ENCODE assay signal across 8 cellular contexts in genomic region chr6:26607434-26608230, GRCh38. TPM values are rescaled to one million over a fixed set of nuclear protein-coding genes. Genes with fewer than 3 reads are reported as not detected.
DNase-seq lines count a peak whose midpoint lies in the region; ATAC-seq and TF ChIP-seq lines count a peak whose summit lies in the region.

No MANE protein-coding gene starts in this region.

- H3K4me1 ChIP-seq in A673 (ENCODE audit: insufficient read depth, low read length, poor library complexity, severe bottlenecking) (no peaks in the 10 kb centered on the region), testis (no peaks in the 10 kb centered on the region)
- H3K4me1 ChIP-seq in effector memory CD4-positive, alpha-beta T cell (ENCODE audit: control insufficient read depth, insufficient read depth, low read length, poor library complexity, severe bottlenecking): peaks cover 3% of the 10 kb centered on the region

- peak; percentile 75 for DNase-seq in A673 (ENCODE audit: low spot score)
- DNase-seq in GM13976 (ENCODE audit: low spot score): peak; percentile 72
- DNase-seq in NCI-H69 (lab: John Stamatoyannopoulos, UW): peak; percentile 82
- DNase-seq in activated CD4-positive, alpha-beta T cell treated with anti-CD3 and anti-CD28 coated beads, Interleukin-2, amount 50 U/mL, for 1 hour: peak; percentile 54
- DNase-seq in effector memory CD4-positive, alpha-beta T cell: peak in 2 of 3 donors; percentile 34 to 40
- DNase-seq in midbrain (lab: John Stamatoyannopoulos, UW): peak; percentile 52
- peak; percentile 75 for DNase-seq in testis

- WGBS in testis, 2 donors: 52 to 59% methylated on average over 7 of the region's 7 CpGs

- no TSS peak for BruUV-seq in A673 (replicated peaks; lab: Mats Ljungman, UMichigan)

- peak; percentile 53 for ATAC-seq in HG03432 (IDR thresholded peaks at IDR 0.05; ENCODE audit: unreplicated experiment)

- peaks cover 2% of the 10 kb centered on the region for H3K27me3 ChIP-seq in A673 (replicated peaks; ENCODE audit: insufficient read depth, low read depth, low read length, poor library complexity)
- H3K27me3 ChIP-seq in effector memory CD4-positive, alpha-beta T cell (replicated peaks; ENCODE audit: control insufficient read depth, insufficient read depth, low read length, poor library complexity, severe bottlenecking): no peaks in the 10 kb centered on the region
- H3K27me3 ChIP-seq in testis: no peaks in the 10 kb centered on the region

- CTCF ChIA-PET in A673 (lab: Charles Lee): no interaction called here

- H3K4me3 ChIP-seq in A673 (ENCODE audit: low read depth, low read length, poor library complexity, severe bottlenecking) (peak overlapping the region; percentile 25), testis (no peak overlapping the region)
- peak overlapping the region; percentile 23 for H3K4me3 ChIP-seq in effector memory CD4-positive, alpha-beta T cell (ENCODE audit: insufficient read depth, low read depth, low read length, poor library complexity, severe bottlenecking)

- H3K27ac ChIP-seq in A673 (ENCODE audit: low read depth, low read length, poor library complexity, severe bottlenecking) (no peak overlapping the region), testis (no peak overlapping the region)
- H3K27ac ChIP-seq in effector memory CD4-positive, alpha-beta T cell (ENCODE audit: insufficient read depth, low read length, poor library complexity, severe bottlenecking): no peak overlapping the region

- H3K36me3 ChIP-seq in A673 (ENCODE audit: insufficient read depth, low read length, poor library complexity, severe bottlenecking) (no peaks in the 10 kb centered on the region), testis (ENCODE audit: low read depth, missing control alignments) (no peaks in the 10 kb centered on the region)
- H3K36me3 ChIP-seq in effector memory CD4-positive, alpha-beta T cell (ENCODE audit: control insufficient read depth, insufficient read depth, low read length): no peaks in the 10 kb centered on the region

- TF ChIP-seq CTCF in A673 (conservative IDR thresholded peaks at IDR 0.05; ENCODE audit: low read depth, low read length) (peak; percentile 82), GM13976 (IDR thresholded peaks at IDR 0.05; ENCODE audit: borderline replicate concordance, control extremely low read depth, extremely low read depth, insufficient read depth, missing control alignments) (peak; percentile 61), testis (IDR thresholded peaks at IDR 0.05) (peak; percentile 12 to 54 (median 29))

- in situ Hi-C loops in GM13976 (cut with MboI; ENCODE audit: low sequenced_read_pairs, unreplicated experiment): no loop called here

- intact Hi-C loops in A673 (cut with micrococcal nuclease; ENCODE audit: unreplicated experiment): loop anchor here (1.0 kb wide), 1 partner anchor 472 kb away; no protein-coding TSS in a partner anchor
- intact Hi-C loops in testis (cut with DNase I; ENCODE audit: low total_unique reads): no loop called here

- H3K9me3 ChIP-seq in A673 (ENCODE audit: low read depth, low read length, poor library complexity, severe bottlenecking): no peaks in the 10 kb centered on the region
- no peaks in the 10 kb centered on the region for H3K9me3 ChIP-seq in effector memory CD4-positive, alpha-beta T cell (ENCODE audit: control insufficient read depth, low read length)
- no peaks in the 10 kb centered on the region for H3K9me3 ChIP-seq in testis

- TF ChIP-seq POLR2A in testis (IDR thresholded peaks at IDR 0.05): no peak

- POLR2A ChIA-PET in A673 (lab: Charles Lee; ENCODE audit: low non-redundant PET): no interaction called here

RNA-seq across cellular contexts. Expression of gene ABT1, which starts 10.9 kb away (rescaled TPM):
- 17.4 and 18.1 TPM in 2 replicates for total RNA-seq in A673 (2021)
- total RNA-seq in testis: 10 to 100 TPM; 18.9 to 23.6 TPM
- 17.0 TPM for polyA plus RNA-seq in testis (ENCODE audit: insufficient read depth, low read depth, low replicate concordance)

RNA-seq across cellular contexts. Expression of gene ZNF322, which starts 51.9 kb away (rescaled TPM):
- total RNA-seq in A673 (2021): 18.1 and 21.5 TPM in 2 replicates
- total RNA-seq in testis: 10 to 100 TPM; 28.9 to 36.5 TPM
- 16.3 TPM for polyA plus RNA-seq in testis (ENCODE audit: insufficient read depth, low read depth, low replicate concordance)

Comparison
In these comparisons a context has a peak if more than half of its experiments do, and no peak if none do; other contexts are left out.
1. H3K4me3 ChIP-seq: peak in A673 (single experiment) and effector memory CD4-positive, alpha-beta T cell (single experiment); none in testis (0 of 2).
2. CTCF ChIP-seq: peak in every context shown above with its lines; median percentile 82 in A673; 61 in GM13976; 29 in testis.
3. Peak in every context shown above with its lines, with median percentiles within 50 percentile points of each other: DNase-seq.